ENCODE assay signal across 25 cellular contexts in the genomic region with DNA sequence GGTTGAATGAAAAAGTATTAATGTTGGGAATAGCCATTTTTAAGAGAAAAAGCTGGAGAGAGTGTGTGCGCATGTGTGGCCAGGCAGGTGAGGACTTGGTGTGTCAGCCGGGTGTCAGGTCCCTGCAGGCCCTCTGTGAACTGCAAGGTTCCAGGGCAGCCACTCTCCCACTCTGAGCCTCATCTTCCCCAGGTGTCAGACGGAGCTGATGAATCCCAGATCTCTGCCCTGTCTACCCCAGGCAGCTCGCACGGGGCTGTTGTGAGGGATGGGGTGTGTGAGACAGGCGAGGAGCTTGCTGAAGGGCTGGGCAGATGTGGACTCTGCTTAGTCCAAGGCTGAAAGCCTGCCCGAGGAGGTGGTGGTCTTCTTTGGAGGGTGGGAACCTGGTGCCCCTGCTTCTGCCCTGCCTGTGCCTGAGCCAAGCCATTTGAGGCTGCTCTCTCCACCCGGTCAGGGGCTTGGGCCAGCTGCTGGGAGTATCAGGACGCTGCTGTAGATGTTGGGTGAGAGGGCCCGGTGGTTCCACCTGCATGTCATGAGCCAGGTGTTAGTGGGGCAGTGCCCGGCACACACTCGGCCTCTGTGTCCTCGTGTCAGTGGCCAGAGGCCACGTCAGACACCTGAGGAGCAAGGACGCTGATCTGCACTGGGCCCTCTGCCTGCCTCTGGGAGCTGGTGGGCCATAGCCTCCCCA.
DNase-seq lines count a peak whose midpoint lies in the region; ATAC-seq and TF ChIP-seq lines count a peak whose summit lies in the region.
"Had no signal": no experiment of that assay in that cellular context is flagged by ENCODE, and none has a peak within 500 bp of the region (broad histone marks: within the 10 kb centered on the region; RNA-seq: fewer than 3 reads in every experiment).

No MANE protein-coding gene starts in this region.

- H3K36me3 Mint-ChIP-seq in activated naive CD8-positive, alpha-beta T cell: no peaks in the 10 kb centered on the region
- peaks cover 9% of the 10 kb centered on the region for H3K36me3 Mint-ChIP-seq in activated naive CD8-positive, alpha-beta T cell treated with anti-CD3 and anti-CD28 coated beads for 36 hours
- no peaks in the 10 kb centered on the region for H3K36me3 Mint-ChIP-seq in naive B cell
- H3K36me3 Mint-ChIP-seq in stimulated activated naive B cell treated with anti-CD40 and anti-IgM and Interleukin-4, amounts not matched to agents 10 μg/mL and 1 μg/mL and 100 μg/mL, for 72 hours: peaks cover 6 to 10% of the 10 kb centered on the region in 2 donors

- H3K27me3 ChIP-seq in NT2/D1 (ENCODE audit: insufficient read depth, insufficient read length): no peaks in the 10 kb centered on the region
- H3K27me3 ChIP-seq: transverse colon had no signal

- H3K4me1 Mint-ChIP-seq in activated naive CD8-positive, alpha-beta T cell (ENCODE audit: low read depth): peaks cover 47% of the 10 kb centered on the region
- peaks cover 40% of the 10 kb centered on the region for H3K4me1 Mint-ChIP-seq in activated naive CD8-positive, alpha-beta T cell treated with anti-CD3 and anti-CD28 coated beads for 36 hours
- H3K4me1 Mint-ChIP-seq in naive B cell: peaks cover 27 to 65% (median 43%) of the 10 kb centered on the region in 3 donors
- peaks cover 43 to 61% of the 10 kb centered on the region in 2 donors for H3K4me1 Mint-ChIP-seq in stimulated activated naive B cell treated with anti-CD40 and anti-IgM and Interleukin-4, amounts not matched to agents 10 μg/mL and 1 μg/mL and 100 μg/mL, for 72 hours
- H3K4me1 Mint-ChIP-seq: neural crest cell had no signal

- ATAC-seq in naive B cell (ENCODE audit: low read depth in 2 of 2): no peak
- ATAC-seq in stimulated activated naive B cell treated with anti-CD40 and anti-IgM and Interleukin-4, amounts not matched to agents 10 μg/mL and 1 μg/mL and 100 μg/mL, for 72 hours (replicated peaks): no peak
- ATAC-seq: lower lobe of right lung, T-cell had no signal

- no peaks in the 10 kb centered on the region for H3K36me3 ChIP-seq in NT2/D1 (ENCODE audit: insufficient read depth, insufficient read length, low read length)
- H3K36me3 ChIP-seq: breast epithelium, lower lobe of right lung, transverse colon had no signal

- TF ChIP-seq POLR2A in erythroblast (IDR thresholded peaks at IDR 0.05; ENCODE audit: low read length): no peak

- H3K4me1 ChIP-seq in NT2/D1 (ENCODE audit: insufficient read depth, insufficient read length): no peaks in the 10 kb centered on the region
- H3K4me1 ChIP-seq: breast epithelium had no signal

- no peak overlapping the region for H3K4me3 Mint-ChIP-seq in activated naive CD8-positive, alpha-beta T cell
- no peak overlapping the region for H3K4me3 Mint-ChIP-seq in activated naive CD8-positive, alpha-beta T cell treated with anti-CD3 and anti-CD28 coated beads for 36 hours
- H3K4me3 Mint-ChIP-seq in naive B cell: no peak overlapping the region
- no peak overlapping the region for H3K4me3 Mint-ChIP-seq in stimulated activated naive B cell treated with anti-CD40 and anti-IgM and Interleukin-4, amounts not matched to agents 10 μg/mL and 1 μg/mL and 100 μg/mL, for 72 hours
- H3K4me3 Mint-ChIP-seq: B cell, neural crest cell, T-cell had no signal

- DNase-seq in activated naive CD8-positive, alpha-beta T cell treated with anti-CD3 and anti-CD28 coated beads for 36 hours: no peak
- DNase-seq in NT2/D1 (ENCODE audit: low read depth, low spot score) (no peak), naive B cell (no peak), hippocampal formation (lab: John Stamatoyannopoulos, UW) (no peak), erythroblast (lab: John Stamatoyannopoulos, UW) (no peak), NCI-H2171 (lab: John Stamatoyannopoulos, UW) (no peak)
- no peak for DNase-seq in stimulated activated naive B cell treated with anti-CD40 and anti-IgM and Interleukin-4, amounts not matched to agents 10 μg/mL and 1 μg/mL and 100 μg/mL, for 72 hours
- DNase-seq: ACHN; activated CD4-positive, alpha-beta T cell treated with anti-CD3 and anti-CD28 coated beads, Interleukin-2, amount 50 U/mL, for 4 hours; activated CD4-positive, CD25-positive, alpha-beta regulatory T cell; activated CD8-positive, alpha-beta memory T cell treated with anti-CD3 and anti-CD28 coated beads, Interleukin-2, amount 50 U/mL, for 4 hours; activated naive CD4-positive, alpha-beta T cell treated with anti-CD3 and anti-CD28 coated beads, Interleukin-2, amount 50 U/mL, for 16 hours; anterior cingulate cortex; DMS79 treated with DMSO at 0.1 percent for 48 hours; lower lobe of right lung; NCI-H510A; RPMI8226; stimulated activated CD4-positive, alpha-beta T cell treated with anti-CD3 and anti-CD28 coated beads, Interleukin-1b, Interleukin-23, amount 100 ng/mL, for 48 hours; T-cell; transverse colon had no signal

- no peaks in the 10 kb centered on the region for H3K9me3 ChIP-seq in NT2/D1 (ENCODE audit: insufficient read depth, low read length)
- H3K9me3 ChIP-seq: breast epithelium, lower lobe of right lung, transverse colon had no signal

- no peaks in the 10 kb centered on the region for H3K9me3 Mint-ChIP-seq in activated naive CD8-positive, alpha-beta T cell (ENCODE audit: low read depth)
- no peaks in the 10 kb centered on the region for H3K9me3 Mint-ChIP-seq in activated naive CD8-positive, alpha-beta T cell treated with anti-CD3 and anti-CD28 coated beads for 36 hours
- no peaks in the 10 kb centered on the region for H3K9me3 Mint-ChIP-seq in naive B cell
- no peaks in the 10 kb centered on the region for H3K9me3 Mint-ChIP-seq in stimulated activated naive B cell treated with anti-CD40 and anti-IgM and Interleukin-4, amounts not matched to agents 10 μg/mL and 1 μg/mL and 100 μg/mL, for 72 hours
- H3K9me3 Mint-ChIP-seq: neural crest cell, T-cell had no signal

- peak overlapping the region; percentile 50 for H3K27ac Mint-ChIP-seq in activated naive CD8-positive, alpha-beta T cell
- H3K27ac Mint-ChIP-seq in activated naive CD8-positive, alpha-beta T cell treated with anti-CD3 and anti-CD28 coated beads for 36 hours: no peak overlapping the region
- H3K27ac Mint-ChIP-seq in naive B cell: peak overlapping the region in 4 of 6 donors; percentile 15 to 80 (median 60)
- peak overlapping the region; percentile 67 for H3K27ac Mint-ChIP-seq in stimulated activated naive B cell treated with anti-CD40 and anti-IgM and Interleukin-4, amounts not matched to agents 10 μg/mL and 1 μg/mL and 100 μg/mL, for 72 hours
- H3K27ac Mint-ChIP-seq: B cell had no signal

- H3K27me3 Mint-ChIP-seq in activated naive CD8-positive, alpha-beta T cell: no peaks in the 10 kb centered on the region
- H3K27me3 Mint-ChIP-seq in activated naive CD8-positive, alpha-beta T cell treated with anti-CD3 and anti-CD28 coated beads for 36 hours: no peaks in the 10 kb centered on the region
- H3K27me3 Mint-ChIP-seq in naive B cell: no peaks in the 10 kb centered on the region
- no peaks in the 10 kb centered on the region for H3K27me3 Mint-ChIP-seq in stimulated activated naive B cell treated with anti-CD40 and anti-IgM and Interleukin-4, amounts not matched to agents 10 μg/mL and 1 μg/mL and 100 μg/mL, for 72 hours
- H3K27me3 Mint-ChIP-seq: B cell, T-cell had no signal

- peak overlapping the region; percentile 10 for H3K9ac ChIP-seq in NT2/D1 (ENCODE audit: insufficient read length, low read depth)

- H3K4me3 ChIP-seq in NT2/D1 (ENCODE audit: insufficient read length, low read depth): no peak overlapping the region
- H3K4me3 ChIP-seq: breast epithelium, lower lobe of right lung, smooth muscle cell, transverse colon had no signal
